ENCODE assay signal across 1 cellular context in the genomic region with DNA sequence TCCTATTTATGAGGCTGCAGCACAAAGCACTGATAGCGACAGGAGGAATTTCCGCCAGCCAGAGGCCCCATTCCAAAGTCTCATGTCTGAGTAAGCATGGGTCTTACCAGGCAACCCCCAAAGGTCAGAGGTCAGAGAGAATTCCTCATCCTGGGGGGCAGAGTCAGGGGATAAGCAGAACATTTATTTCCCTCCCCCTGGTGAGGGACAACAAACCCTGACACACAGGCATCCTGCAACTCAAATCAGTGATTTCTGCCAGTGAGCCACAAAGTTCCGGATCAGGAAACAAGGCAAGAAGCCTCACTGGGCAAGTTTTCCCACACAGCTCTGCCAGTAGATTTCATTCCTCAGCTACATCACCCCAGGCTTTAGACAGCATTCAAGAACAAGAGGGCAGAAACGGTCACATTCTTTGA.
TF ChIP-seq lines count a peak whose summit lies in the region.

No MANE protein-coding gene starts in this region.

TF ChIP-seq in GM23338, 12 proteins besides CTCF, POLR2A, EP300 and RAD21 (continued from another document):
- TF ChIP-seq, protein P1, sequence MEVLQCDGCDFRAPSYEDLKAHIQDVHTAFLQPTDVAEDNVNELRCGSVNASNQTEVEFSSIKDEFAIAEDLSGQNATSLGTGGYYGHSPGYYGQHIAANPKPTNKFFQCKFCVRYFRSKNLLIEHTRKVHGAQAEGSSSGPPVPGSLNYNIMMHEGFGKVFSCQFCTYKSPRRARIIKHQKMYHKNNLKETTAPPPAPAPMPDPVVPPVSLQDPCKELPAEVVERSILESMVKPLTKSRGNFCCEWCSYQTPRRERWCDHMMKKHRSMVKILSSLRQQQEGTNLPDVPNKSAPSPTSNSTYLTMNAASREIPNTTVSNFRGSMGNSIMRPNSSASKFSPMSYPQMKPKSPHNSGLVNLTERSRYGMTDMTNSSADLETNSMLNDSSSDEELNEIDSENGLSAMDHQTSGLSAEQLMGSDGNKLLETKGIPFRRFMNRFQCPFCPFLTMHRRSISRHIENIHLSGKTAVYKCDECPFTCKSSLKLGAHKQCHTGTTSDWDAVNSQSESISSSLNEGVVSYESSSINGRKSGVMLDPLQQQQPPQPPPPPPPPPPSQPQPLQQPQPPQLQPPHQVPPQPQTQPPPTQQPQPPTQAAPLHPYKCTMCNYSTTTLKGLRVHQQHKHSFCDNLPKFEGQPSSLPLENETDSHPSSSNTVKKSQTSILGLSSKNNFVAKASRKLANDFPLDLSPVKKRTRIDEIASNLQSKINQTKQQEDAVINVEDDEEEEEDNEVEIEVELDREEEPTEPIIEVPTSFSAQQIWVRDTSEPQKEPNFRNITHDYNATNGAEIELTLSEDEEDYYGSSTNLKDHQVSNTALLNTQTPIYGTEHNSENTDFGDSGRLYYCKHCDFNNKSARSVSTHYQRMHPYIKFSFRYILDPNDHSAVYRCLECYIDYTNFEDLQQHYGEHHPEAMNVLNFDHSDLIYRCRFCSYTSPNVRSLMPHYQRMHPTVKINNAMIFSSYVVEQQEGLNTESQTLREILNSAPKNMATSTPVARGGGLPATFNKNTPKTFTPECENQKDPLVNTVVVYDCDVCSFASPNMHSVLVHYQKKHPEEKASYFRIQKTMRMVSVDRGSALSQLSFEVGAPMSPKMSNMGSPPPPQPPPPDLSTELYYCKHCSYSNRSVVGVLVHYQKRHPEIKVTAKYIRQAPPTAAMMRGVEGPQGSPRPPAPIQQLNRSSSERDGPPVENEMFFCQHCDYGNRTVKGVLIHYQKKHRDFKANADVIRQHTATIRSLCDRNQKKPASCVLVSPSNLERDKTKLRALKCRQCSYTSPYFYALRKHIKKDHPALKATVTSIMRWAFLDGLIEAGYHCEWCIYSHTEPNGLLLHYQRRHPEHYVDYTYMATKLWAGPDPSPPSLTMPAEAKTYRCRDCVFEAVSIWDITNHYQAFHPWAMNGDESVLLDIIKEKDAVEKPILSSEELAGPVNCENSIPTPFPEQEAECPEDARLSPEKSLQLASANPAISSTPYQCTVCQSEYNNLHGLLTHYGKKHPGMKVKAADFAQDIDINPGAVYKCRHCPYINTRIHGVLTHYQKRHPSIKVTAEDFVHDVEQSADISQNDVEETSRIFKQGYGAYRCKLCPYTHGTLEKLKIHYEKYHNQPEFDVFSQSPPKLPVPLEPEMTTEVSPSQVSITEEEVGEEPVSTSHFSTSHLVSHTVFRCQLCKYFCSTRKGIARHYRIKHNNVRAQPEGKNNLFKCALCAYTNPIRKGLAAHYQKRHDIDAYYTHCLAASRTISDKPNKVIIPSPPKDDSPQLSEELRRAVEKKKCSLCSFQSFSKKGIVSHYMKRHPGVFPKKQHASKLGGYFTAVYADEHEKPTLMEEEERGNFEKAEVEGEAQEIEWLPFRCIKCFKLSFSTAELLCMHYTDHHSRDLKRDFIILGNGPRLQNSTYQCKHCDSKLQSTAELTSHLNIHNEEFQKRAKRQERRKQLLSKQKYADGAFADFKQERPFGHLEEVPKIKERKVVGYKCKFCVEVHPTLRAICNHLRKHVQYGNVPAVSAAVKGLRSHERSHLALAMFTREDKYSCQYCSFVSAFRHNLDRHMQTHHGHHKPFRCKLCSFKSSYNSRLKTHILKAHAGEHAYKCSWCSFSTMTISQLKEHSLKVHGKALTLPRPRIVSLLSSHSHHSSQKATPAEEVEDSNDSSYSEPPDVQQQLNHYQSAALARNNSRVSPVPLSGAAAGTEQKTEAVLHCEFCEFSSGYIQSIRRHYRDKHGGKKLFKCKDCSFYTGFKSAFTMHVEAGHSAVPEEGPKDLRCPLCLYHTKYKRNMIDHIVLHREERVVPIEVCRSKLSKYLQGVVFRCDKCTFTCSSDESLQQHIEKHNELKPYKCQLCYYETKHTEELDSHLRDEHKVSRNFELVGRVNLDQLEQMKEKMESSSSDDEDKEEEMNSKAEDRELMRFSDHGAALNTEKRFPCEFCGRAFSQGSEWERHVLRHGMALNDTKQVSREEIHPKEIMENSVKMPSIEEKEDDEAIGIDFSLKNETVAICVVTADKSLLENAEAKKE (CRISPR knock-in tag; IDR thresholded peaks at IDR 0.05), result no peak
- TF ChIP-seq, protein P2, sequence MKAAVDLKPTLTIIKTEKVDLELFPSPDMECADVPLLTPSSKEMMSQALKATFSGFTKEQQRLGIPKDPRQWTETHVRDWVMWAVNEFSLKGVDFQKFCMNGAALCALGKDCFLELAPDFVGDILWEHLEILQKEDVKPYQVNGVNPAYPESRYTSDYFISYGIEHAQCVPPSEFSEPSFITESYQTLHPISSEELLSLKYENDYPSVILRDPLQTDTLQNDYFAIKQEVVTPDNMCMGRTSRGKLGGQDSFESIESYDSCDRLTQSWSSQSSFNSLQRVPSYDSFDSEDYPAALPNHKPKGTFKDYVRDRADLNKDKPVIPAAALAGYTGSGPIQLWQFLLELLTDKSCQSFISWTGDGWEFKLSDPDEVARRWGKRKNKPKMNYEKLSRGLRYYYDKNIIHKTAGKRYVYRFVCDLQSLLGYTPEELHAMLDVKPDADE (IDR thresholded peaks at IDR 0.05), result no peak
- TF ChIP-seq ZNF114 (CRISPR knock-in tag; IDR thresholded peaks at IDR 0.05), result no peak
- no peak for TF ChIP-seq EZH2 (IDR thresholded peaks at IDR 0.05; ENCODE audit: low read depth, unreplicated experiment)
- no peak for TF ChIP-seq POLR2AphosphoS5 (IDR thresholded peaks at IDR 0.05; ENCODE audit: low read depth)
- no peak for TF ChIP-seq NANOG (IDR thresholded peaks at IDR 0.05; ENCODE audit: borderline replicate concordance)
